Comparison of ENCODE assay signal across 1 cellular context in the genomic region with DNA sequence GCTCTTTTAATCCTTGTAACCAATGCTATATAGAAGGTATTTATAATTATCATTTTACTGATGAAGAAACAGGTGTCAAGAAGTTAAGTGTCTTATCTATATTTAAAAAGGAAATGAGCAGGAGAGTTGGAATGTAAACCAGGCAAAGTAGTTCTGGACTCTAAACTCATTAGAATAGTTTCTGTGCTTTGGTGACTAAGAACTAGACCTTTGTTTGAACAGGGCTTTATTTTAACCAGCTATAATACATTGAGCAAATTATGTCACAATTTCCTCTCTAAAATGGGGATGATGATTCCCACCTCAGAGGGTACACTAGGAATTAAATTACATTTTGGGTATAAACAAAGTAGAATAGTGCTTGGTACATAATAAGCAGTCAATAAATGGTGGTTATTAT.
TF ChIP-seq lines count a peak whose summit lies in the region.

No MANE protein-coding gene starts in this region.

TF ChIP-seq in HepG2, 621 proteins besides CTCF, POLR2A, EP300 and RAD21 (continued from another document):
- TF ChIP-seq, protein P1, sequence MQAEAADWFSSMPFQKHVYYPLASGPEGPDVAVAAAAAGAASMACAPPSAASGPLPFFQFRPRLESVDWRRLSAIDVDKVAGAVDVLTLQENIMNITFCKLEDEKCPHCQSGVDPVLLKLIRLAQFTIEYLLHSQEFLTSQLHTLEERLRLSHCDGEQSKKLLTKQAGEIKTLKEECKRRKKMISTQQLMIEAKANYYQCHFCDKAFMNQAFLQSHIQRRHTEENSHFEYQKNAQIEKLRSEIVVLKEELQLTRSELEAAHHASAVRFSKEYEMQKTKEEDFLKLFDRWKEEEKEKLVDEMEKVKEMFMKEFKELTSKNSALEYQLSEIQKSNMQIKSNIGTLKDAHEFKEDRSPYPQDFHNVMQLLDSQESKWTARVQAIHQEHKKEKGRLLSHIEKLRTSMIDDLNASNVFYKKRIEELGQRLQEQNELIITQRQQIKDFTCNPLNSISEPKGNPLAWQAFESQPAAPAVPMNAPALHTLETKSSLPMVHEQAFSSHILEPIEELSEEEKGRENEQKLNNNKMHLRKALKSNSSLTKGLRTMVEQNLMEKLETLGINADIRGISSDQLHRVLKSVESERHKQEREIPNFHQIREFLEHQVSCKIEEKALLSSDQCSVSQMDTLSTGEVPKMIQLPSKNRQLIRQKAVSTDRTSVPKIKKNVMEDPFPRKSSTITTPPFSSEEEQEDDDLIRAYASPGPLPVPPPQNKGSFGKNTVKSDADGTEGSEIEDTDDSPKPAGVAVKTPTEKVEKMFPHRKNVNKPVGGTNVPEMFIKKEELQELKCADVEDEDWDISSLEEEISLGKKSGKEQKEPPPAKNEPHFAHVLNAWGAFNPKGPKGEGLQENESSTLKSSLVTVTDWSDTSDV (CRISPR knock-in tag; IDR thresholded peaks at IDR 0.05) = no peak
- TF ChIP-seq SRY (CRISPR knock-in tag; IDR thresholded peaks at IDR 0.05) (no peak), PHB2 (IDR thresholded peaks at IDR 0.05; ENCODE audit: partially characterized antibody) (no peak), NFYC (CRISPR knock-in tag; IDR thresholded peaks at IDR 0.05) (no peak), ZNF577 (CRISPR knock-in tag; IDR thresholded peaks at IDR 0.05; ENCODE audit: borderline replicate concordance, low read depth) (no peak), EHMT2 (IDR thresholded peaks at IDR 0.05; ENCODE audit: borderline replicate concordance, low read depth, low read length) (no peak), SKI (IDR thresholded peaks at IDR 0.05; ENCODE audit: partially characterized antibody) (no peak), KDM3A (CRISPR knock-in tag; IDR thresholded peaks at IDR 0.05; ENCODE audit: low read depth) (no peak), NCOA5 (CRISPR knock-in tag; IDR thresholded peaks at IDR 0.05) (no peak), TCF7 (IDR thresholded peaks at IDR 0.05; ENCODE audit: low read depth) (peak; percentile 19; the same call in 1 of the 2 replicates), ZSCAN21 (CRISPR knock-in tag; IDR thresholded peaks at IDR 0.05; ENCODE audit: borderline replicate concordance) (no peak), CERS6 (CRISPR knock-in tag; IDR thresholded peaks at IDR 0.05) (no peak), HOXA7 (CRISPR knock-in tag; IDR thresholded peaks at IDR 0.05) (no peak), ZFYVE20 (CRISPR knock-in tag; IDR thresholded peaks at IDR 0.05; ENCODE audit: borderline replicate concordance, low read depth) (no peak), NR2F6 (IDR thresholded peaks at IDR 0.05) (no peak), NR2F6 (CRISPR knock-in tag; IDR thresholded peaks at IDR 0.05) (no peak), U2AF1 (optimal IDR thresholded peaks at IDR 0.05; ENCODE audit: low read depth, low read length) (no peak), ZNF12 (CRISPR knock-in tag; IDR thresholded peaks at IDR 0.05) (no peak), AGO2 (optimal IDR thresholded peaks at IDR 0.05; ENCODE audit: low read depth, low read length) (no peak), THAP9 (CRISPR knock-in tag; IDR thresholded peaks at IDR 0.05; ENCODE audit: borderline replicate concordance) (no peak), ZNF709 (CRISPR knock-in tag; IDR thresholded peaks at IDR 0.05) (no peak), EZH2 (conservative IDR thresholded peaks at IDR 0.05; ENCODE audit: low read depth, low read length) (no peak), HOXA3 (CRISPR knock-in tag; IDR thresholded peaks at IDR 0.05) (no peak), ZNF34 (CRISPR knock-in tag; IDR thresholded peaks at IDR 0.05; ENCODE audit: borderline replicate concordance) (no peak), ZNF256 (CRISPR knock-in tag; conservative IDR thresholded peaks at IDR 0.05) (no peak), MXD1 (CRISPR knock-in tag; IDR thresholded peaks at IDR 0.05) (no peak), ZNF431 (CRISPR knock-in tag; IDR thresholded peaks at IDR 0.05; ENCODE audit: borderline replicate concordance, low read depth) (no peak), ZNF737 (CRISPR knock-in tag; IDR thresholded peaks at IDR 0.05; ENCODE audit: borderline replicate concordance) (no peak)
- TF ChIP-seq, protein P2, sequence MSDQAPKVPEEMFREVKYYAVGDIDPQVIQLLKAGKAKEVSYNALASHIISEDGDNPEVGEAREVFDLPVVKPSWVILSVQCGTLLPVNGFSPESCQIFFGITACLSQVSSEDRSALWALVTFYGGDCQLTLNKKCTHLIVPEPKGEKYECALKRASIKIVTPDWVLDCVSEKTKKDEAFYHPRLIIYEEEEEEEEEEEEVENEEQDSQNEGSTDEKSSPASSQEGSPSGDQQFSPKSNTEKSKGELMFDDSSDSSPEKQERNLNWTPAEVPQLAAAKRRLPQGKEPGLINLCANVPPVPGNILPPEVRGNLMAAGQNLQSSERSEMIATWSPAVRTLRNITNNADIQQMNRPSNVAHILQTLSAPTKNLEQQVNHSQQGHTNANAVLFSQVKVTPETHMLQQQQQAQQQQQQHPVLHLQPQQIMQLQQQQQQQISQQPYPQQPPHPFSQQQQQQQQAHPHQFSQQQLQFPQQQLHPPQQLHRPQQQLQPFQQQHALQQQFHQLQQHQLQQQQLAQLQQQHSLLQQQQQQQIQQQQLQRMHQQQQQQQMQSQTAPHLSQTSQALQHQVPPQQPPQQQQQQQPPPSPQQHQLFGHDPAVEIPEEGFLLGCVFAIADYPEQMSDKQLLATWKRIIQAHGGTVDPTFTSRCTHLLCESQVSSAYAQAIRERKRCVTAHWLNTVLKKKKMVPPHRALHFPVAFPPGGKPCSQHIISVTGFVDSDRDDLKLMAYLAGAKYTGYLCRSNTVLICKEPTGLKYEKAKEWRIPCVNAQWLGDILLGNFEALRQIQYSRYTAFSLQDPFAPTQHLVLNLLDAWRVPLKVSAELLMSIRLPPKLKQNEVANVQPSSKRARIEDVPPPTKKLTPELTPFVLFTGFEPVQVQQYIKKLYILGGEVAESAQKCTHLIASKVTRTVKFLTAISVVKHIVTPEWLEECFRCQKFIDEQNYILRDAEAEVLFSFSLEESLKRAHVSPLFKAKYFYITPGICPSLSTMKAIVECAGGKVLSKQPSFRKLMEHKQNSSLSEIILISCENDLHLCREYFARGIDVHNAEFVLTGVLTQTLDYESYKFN (CRISPR knock-in tag; conservative IDR thresholded peaks at IDR 0.05) = peak; percentile 79
- TF ChIP-seq, protein P3, sequence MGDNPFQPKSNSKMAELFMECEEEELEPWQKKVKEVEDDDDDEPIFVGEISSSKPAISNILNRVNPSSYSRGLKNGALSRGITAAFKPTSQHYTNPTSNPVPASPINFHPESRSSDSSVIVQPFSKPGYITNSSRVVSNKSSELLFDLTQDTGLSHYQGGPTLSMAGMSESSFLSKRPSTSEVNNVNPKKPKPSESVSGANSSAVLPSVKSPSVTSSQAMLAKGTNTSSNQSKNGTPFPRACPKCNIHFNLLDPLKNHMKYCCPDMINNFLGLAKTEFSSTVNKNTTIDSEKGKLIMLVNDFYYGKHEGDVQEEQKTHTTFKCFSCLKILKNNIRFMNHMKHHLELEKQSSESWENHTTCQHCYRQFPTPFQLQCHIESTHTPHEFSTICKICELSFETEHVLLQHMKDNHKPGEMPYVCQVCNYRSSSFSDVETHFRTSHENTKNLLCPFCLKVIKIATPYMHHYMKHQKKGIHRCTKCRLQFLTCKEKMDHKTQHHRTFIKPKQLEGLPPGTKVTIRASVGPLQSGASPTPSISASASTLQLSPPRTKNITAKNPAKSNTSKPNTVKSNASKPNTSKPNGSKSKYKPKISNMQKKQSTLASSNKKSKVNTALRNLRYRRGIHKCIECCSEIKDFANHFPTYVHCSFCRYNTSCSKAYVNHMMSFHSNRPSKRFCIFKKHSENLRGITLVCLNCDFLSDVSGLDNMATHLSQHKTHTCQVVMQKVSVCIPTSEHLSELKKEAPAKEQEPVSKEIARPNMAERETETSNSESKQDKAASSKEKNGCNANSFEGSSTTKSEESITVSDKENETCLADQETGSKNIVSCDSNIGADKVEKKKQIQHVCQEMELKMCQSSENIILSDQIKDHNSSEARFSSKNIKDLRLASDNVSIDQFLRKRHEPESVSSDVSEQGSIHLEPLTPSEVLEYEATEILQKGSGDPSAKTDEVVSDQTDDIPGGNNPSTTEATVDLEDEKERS (CRISPR knock-in tag; IDR thresholded peaks at IDR 0.05) = no peak
- TF ChIP-seq, protein P4, sequence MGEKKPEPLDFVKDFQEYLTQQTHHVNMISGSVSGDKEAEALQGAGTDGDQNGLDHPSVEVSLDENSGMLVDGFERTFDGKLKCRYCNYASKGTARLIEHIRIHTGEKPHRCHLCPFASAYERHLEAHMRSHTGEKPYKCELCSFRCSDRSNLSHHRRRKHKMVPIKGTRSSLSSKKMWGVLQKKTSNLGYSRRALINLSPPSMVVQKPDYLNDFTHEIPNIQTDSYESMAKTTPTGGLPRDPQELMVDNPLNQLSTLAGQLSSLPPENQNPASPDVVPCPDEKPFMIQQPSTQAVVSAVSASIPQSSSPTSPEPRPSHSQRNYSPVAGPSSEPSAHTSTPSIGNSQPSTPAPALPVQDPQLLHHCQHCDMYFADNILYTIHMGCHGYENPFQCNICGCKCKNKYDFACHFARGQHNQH (CRISPR knock-in tag; IDR thresholded peaks at IDR 0.05) = no peak
- TF ChIP-seq, protein P5, sequence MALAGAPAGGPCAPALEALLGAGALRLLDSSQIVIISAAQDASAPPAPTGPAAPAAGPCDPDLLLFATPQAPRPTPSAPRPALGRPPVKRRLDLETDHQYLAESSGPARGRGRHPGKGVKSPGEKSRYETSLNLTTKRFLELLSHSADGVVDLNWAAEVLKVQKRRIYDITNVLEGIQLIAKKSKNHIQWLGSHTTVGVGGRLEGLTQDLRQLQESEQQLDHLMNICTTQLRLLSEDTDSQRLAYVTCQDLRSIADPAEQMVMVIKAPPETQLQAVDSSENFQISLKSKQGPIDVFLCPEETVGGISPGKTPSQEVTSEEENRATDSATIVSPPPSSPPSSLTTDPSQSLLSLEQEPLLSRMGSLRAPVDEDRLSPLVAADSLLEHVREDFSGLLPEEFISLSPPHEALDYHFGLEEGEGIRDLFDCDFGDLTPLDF (CRISPR knock-in tag; IDR thresholded peaks at IDR 0.05) = no peak
- TF ChIP-seq, protein P6, sequence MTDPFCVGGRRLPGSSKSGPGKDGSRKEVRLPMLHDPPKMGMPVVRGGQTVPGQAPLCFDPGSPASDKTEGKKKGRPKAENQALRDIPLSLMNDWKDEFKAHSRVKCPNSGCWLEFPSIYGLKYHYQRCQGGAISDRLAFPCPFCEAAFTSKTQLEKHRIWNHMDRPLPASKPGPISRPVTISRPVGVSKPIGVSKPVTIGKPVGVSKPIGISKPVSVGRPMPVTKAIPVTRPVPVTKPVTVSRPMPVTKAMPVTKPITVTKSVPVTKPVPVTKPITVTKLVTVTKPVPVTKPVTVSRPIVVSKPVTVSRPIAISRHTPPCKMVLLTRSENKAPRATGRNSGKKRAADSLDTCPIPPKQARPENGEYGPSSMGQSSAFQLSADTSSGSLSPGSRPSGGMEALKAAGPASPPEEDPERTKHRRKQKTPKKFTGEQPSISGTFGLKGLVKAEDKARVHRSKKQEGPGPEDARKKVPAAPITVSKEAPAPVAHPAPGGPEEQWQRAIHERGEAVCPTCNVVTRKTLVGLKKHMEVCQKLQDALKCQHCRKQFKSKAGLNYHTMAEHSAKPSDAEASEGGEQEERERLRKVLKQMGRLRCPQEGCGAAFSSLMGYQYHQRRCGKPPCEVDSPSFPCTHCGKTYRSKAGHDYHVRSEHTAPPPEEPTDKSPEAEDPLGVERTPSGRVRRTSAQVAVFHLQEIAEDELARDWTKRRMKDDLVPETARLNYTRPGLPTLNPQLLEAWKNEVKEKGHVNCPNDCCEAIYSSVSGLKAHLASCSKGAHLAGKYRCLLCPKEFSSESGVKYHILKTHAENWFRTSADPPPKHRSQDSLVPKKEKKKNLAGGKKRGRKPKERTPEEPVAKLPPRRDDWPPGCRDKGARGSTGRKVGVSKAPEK (CRISPR knock-in tag; IDR thresholded peaks at IDR 0.05; ENCODE audit: borderline replicate concordance) = no peak
